In the genomic region with DNA sequence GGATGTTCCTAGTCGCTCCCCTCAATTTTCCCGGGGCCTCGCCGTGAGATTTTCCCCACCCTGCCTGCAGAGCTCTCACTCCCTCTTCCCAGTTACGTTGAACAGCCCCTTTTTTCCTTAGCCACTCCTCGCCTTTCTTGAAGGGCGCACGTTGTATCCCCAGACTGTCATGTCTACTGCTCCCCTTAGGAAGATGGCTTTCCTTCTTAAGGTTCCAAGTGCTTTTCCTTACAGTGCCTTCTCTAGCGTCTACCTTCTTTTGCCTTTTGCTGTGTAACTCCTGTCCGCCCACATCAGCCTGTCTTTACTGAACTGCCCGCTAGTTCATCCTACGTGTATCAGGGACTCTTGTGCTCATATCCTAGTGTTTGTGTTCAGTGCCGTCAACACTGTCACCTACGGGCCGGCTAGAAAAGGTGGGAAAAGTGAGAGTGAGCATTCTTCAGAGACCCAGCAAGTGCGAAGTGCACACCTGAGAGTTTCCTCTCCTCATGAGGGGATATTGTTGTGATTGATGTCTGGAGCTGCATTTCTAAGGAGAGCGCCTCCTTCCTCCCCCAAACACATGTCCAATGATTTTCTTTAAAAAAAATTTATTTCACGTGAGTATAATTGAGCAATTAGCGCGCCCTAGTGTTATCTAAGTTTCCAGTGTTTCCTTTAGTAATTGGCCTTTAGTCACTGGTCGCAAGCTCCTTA, we compare ENCODE assay signal across 8 cellular contexts. TPM values are rescaled to one million over a fixed set of nuclear protein-coding genes. Genes with fewer than 3 reads are reported as not detected.
DNase-seq lines count a peak whose midpoint lies in the region; ATAC-seq and TF ChIP-seq lines count a peak whose summit lies in the region.

No MANE protein-coding gene starts in this region.

- H3K27me3 ChIP-seq in neural cell (ENCODE audit: insufficient read depth, low read depth, low read length) = no peaks in the 10 kb centered on the region

- TF ChIP-seq RAD21 in neural cell (conservative IDR thresholded peaks at IDR 0.05) = no peak

- DNase-seq in CD1c-positive myeloid dendritic cell (ENCODE audit: extremely low spot score) (peak; percentile 52), H4 (ENCODE audit: low spot score) (peak; percentile 56), NCI-H748 treated with DMSO at 0.1 percent for 48 hours (lab: John Stamatoyannopoulos, UW) (peak; percentile 46), fibroblast of the aortic adventitia (ENCODE audit: low read depth) (peak; percentile 37), NCI-H1048 (lab: John Stamatoyannopoulos, UW) (no peak)

- no peak for TF ChIP-seq EP300 in neural cell (conservative IDR thresholded peaks at IDR 0.05; ENCODE audit: poor library complexity, severe bottlenecking)

- peak overlapping the region; percentile 61 for H2AFZ ChIP-seq in neural cell (ENCODE audit: low read depth, low read length)

- H3K27ac Mint-ChIP-seq in activated T-helper 17 cell treated with anti-CD3 and anti-CD28 coated beads, Interleukin-2, amount 50 U/mL, for 72 hours = peak overlapping the region; percentile 95

- H3K9ac ChIP-seq in neural cell (ENCODE audit: low read length) = peak overlapping the region; percentile 92

- H3K79me2 ChIP-seq in neural cell (replicated peaks; ENCODE audit: insufficient read depth, low read length) = peaks cover 31% of the 10 kb centered on the region

- no peaks in the 10 kb centered on the region for H3K36me3 ChIP-seq in neural cell (ENCODE audit: insufficient read depth, low read length)

- no peak for TF ChIP-seq CTCF in fibroblast of the aortic adventitia (IDR thresholded peaks at IDR 0.05; ENCODE audit: insufficient read depth, low read length)
- peak; percentile 53 for TF ChIP-seq CTCF in neural cell (IDR thresholded peaks at IDR 0.05; ENCODE audit: poor library complexity, severe bottlenecking)

- H3K9me2 ChIP-seq in neural cell (ENCODE audit: insufficient read depth, low read length) = no peaks in the 10 kb centered on the region

- peaks cover 7% of the 10 kb centered on the region for H3F3A ChIP-seq in neural cell (ENCODE audit: insufficient read depth, low read length, poor library complexity, severe bottlenecking)

- H3K27ac ChIP-seq in neural cell (ENCODE audit: low read length) = peak overlapping the region; percentile 87

- H3K9me3 ChIP-seq in neural cell (ENCODE audit: low read length) = no peaks in the 10 kb centered on the region

- ATAC-seq in activated T-helper 17 cell treated with anti-CD3 and anti-CD28 coated beads, Interleukin-2, amount 50 U/mL, for 72 hours (replicated peaks) = peak; percentile 25
- ATAC-seq in GM18861 (IDR thresholded peaks at IDR 0.05; ENCODE audit: unreplicated experiment) = no peak

- peak overlapping the region; percentile 90 for H3K4me3 Mint-ChIP-seq in activated T-helper 17 cell treated with anti-CD3 and anti-CD28 coated beads, Interleukin-2, amount 50 U/mL, for 72 hours

- H3K9me3 Mint-ChIP-seq in activated T-helper 17 cell treated with anti-CD3 and anti-CD28 coated beads, Interleukin-2, amount 50 U/mL, for 72 hours = no peaks in the 10 kb centered on the region

- no peaks in the 10 kb centered on the region for H3K27me3 Mint-ChIP-seq in activated T-helper 17 cell treated with anti-CD3 and anti-CD28 coated beads, Interleukin-2, amount 50 U/mL, for 72 hours

- H3K4me3 ChIP-seq in fibroblast of the aortic adventitia (ENCODE audit: low read depth, low read length) (peak overlapping the region; percentile 93), neural cell (ENCODE audit: low read length) (peak overlapping the region; percentile 74)

- no peaks in the 10 kb centered on the region for H4K20me1 ChIP-seq in neural cell (ENCODE audit: insufficient read depth)

- peaks cover 39% of the 10 kb centered on the region for H3K36me3 Mint-ChIP-seq in activated T-helper 17 cell treated with anti-CD3 and anti-CD28 coated beads, Interleukin-2, amount 50 U/mL, for 72 hours (ENCODE audit: low read depth)

- H3K4me2 ChIP-seq in neural cell (ENCODE audit: low read length) = peak overlapping the region; percentile 66

- H3K4me1 Mint-ChIP-seq in activated T-helper 17 cell treated with anti-CD3 and anti-CD28 coated beads, Interleukin-2, amount 50 U/mL, for 72 hours = peaks cover 4% of the 10 kb centered on the region

TF ChIP-seq in neural cell, 6 proteins besides CTCF, POLR2A, EP300 and RAD21:
- TF ChIP-seq MXI1 (conservative IDR thresholded peaks at IDR 0.05; ENCODE audit: poor library complexity, severe bottlenecking) (peak; percentile 60), EZH2 (IDR thresholded peaks at IDR 0.05; ENCODE audit: borderline replicate concordance, insufficient read depth, low read length, poor library complexity, severe bottlenecking) (no peak), POLR2AphosphoS5 (IDR thresholded peaks at IDR 0.05) (peak; percentile 34), SMC3 (conservative IDR thresholded peaks at IDR 0.05; ENCODE audit: poor library complexity) (no peak), TAF1 (IDR thresholded peaks at IDR 0.05; ENCODE audit: low read depth) (no peak)
- TF ChIP-seq, protein P1, sequence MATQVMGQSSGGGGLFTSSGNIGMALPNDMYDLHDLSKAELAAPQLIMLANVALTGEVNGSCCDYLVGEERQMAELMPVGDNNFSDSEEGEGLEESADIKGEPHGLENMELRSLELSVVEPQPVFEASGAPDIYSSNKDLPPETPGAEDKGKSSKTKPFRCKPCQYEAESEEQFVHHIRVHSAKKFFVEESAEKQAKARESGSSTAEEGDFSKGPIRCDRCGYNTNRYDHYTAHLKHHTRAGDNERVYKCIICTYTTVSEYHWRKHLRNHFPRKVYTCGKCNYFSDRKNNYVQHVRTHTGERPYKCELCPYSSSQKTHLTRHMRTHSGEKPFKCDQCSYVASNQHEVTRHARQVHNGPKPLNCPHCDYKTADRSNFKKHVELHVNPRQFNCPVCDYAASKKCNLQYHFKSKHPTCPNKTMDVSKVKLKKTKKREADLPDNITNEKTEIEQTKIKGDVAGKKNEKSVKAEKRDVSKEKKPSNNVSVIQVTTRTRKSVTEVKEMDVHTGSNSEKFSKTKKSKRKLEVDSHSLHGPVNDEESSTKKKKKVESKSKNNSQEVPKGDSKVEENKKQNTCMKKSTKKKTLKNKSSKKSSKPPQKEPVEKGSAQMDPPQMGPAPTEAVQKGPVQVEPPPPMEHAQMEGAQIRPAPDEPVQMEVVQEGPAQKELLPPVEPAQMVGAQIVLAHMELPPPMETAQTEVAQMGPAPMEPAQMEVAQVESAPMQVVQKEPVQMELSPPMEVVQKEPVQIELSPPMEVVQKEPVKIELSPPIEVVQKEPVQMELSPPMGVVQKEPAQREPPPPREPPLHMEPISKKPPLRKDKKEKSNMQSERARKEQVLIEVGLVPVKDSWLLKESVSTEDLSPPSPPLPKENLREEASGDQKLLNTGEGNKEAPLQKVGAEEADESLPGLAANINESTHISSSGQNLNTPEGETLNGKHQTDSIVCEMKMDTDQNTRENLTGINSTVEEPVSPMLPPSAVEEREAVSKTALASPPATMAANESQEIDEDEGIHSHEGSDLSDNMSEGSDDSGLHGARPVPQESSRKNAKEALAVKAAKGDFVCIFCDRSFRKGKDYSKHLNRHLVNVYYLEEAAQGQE (IDR thresholded peaks at IDR 0.05; ENCODE audit: borderline replicate concordance) = peak; percentile 25

RNA-seq across cellular contexts. Expression of a gene that starts 0.8 kb away (rescaled TPM):
- 24.1 and 34.0 TPM in 2 replicates for total RNA-seq in H4 (2014; rRNA removed; shearing (Covaris generic))
- 10 to 100 TPM; 35.8 to 47.6 TPM for total RNA-seq in activated T-helper 17 cell treated with anti-CD3 and anti-CD28 coated beads, Interleukin-2, amount 50 U/mL, for 72 hours
- total RNA-seq in fibroblast of the aortic adventitia (ENCODE audit: low replicate concordance) = 42.4 and 51.2 TPM in 2 replicates
- 79.0 and 104 TPM in 2 replicates for polyA plus RNA-seq in neural cell
- 61.7 and 63.1 TPM in 2 replicates for polyA minus RNA-seq in neural cell

RNA-seq across cellular contexts. Expression of a gene that starts 19.5 kb away (rescaled TPM):
- total RNA-seq in H4 (2014; rRNA removed; shearing (Covaris generic)) = 28.4 and 31.5 TPM in 2 replicates
- 10 to 100 TPM; 55.2 to 99.2 TPM for total RNA-seq in activated T-helper 17 cell treated with anti-CD3 and anti-CD28 coated beads, Interleukin-2, amount 50 U/mL, for 72 hours
- 30.5 and 69.7 TPM in 2 replicates for total RNA-seq in fibroblast of the aortic adventitia (ENCODE audit: low replicate concordance)
- 37.0 and 46.8 TPM in 2 replicates for polyA plus RNA-seq in neural cell
- 47.5 and 55.2 TPM in 2 replicates for polyA minus RNA-seq in neural cell
